Comparison of ENCODE assay signal across 1 cellular context in genomic region chr11:18802381-18803257, GRCh38.
TF ChIP-seq lines count a peak whose summit lies in the region.

No MANE protein-coding gene starts in this region.

TF ChIP-seq in HEK293, 187 proteins besides CTCF, POLR2A, EP300 and RAD21 (continued from another document):
- TF ChIP-seq, protein P1, sequence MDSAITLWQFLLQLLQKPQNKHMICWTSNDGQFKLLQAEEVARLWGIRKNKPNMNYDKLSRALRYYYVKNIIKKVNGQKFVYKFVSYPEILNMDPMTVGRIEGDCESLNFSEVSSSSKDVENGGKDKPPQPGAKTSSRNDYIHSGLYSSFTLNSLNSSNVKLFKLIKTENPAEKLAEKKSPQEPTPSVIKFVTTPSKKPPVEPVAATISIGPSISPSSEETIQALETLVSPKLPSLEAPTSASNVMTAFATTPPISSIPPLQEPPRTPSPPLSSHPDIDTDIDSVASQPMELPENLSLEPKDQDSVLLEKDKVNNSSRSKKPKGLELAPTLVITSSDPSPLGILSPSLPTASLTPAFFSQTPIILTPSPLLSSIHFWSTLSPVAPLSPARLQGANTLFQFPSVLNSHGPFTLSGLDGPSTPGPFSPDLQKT (IDR thresholded peaks at IDR 0.05; ENCODE audit: borderline replicate concordance, low read depth, low read length): no peak
- no peak for TF ChIP-seq ZNF510 (tag by site-specific recombination; IDR thresholded peaks at IDR 0.05; ENCODE audit: insufficient replicate concordance)
- TF ChIP-seq GLI2 (tag by site-specific recombination; IDR thresholded peaks at IDR 0.05; ENCODE audit: borderline replicate concordance, low read depth): no peak
- no peak for TF ChIP-seq ZNF311 (tag by site-specific recombination; IDR thresholded peaks at IDR 0.05; ENCODE audit: borderline replicate concordance)
- TF ChIP-seq OSR2 (tag by site-specific recombination; IDR thresholded peaks at IDR 0.05): no peak
- TF ChIP-seq ZNF596 (tag by site-specific recombination; IDR thresholded peaks at IDR 0.05): no peak
- peak; percentile 57 for TF ChIP-seq ZNF654 (tag by site-specific recombination; IDR thresholded peaks at IDR 0.05; ENCODE audit: low read depth)
- TF ChIP-seq SP7 (tag by site-specific recombination; IDR thresholded peaks at IDR 0.05): no peak
- TF ChIP-seq, protein P2, sequence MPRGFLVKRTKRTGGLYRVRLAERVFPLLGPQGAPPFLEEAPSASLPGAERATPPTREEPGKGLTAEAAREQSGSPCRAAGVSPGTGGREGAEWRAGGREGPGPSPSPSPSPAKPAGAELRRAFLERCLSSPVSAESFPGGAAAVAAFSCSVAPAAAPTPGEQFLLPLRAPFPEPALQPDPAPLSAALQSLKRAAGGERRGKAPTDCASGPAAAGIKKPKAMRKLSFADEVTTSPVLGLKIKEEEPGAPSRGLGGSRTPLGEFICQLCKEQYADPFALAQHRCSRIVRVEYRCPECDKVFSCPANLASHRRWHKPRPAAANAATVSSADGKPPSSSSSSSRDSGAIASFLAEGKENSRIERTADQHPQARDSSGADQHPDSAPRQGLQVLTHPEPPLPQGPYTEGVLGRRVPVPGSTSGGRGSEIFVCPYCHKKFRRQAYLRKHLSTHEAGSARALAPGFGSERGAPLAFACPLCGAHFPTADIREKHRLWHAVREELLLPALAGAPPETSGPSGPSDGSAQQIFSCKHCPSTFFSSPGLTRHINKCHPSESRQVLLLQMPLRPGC (tag by site-specific recombination; IDR thresholded peaks at IDR 0.05): no peak
- TF ChIP-seq ZNF433 (tag by site-specific recombination; IDR thresholded peaks at IDR 0.05; ENCODE audit: low read depth): no peak
- TF ChIP-seq ZNF777 (tag by site-specific recombination; IDR thresholded peaks at IDR 0.05; ENCODE audit: borderline replicate concordance): no peak
- TF ChIP-seq ZNF610 (tag by site-specific recombination; IDR thresholded peaks at IDR 0.05; ENCODE audit: borderline replicate concordance): no peak
- TF ChIP-seq ZNF701 (tag by site-specific recombination; IDR thresholded peaks at IDR 0.05): no peak
- no peak for TF ChIP-seq ZEB2 (tag by site-specific recombination; IDR thresholded peaks at IDR 0.05)
- TF ChIP-seq ZNF391 (tag by site-specific recombination; IDR thresholded peaks at IDR 0.05; ENCODE audit: borderline replicate concordance, low read depth): no peak
- TF ChIP-seq, protein P3, sequence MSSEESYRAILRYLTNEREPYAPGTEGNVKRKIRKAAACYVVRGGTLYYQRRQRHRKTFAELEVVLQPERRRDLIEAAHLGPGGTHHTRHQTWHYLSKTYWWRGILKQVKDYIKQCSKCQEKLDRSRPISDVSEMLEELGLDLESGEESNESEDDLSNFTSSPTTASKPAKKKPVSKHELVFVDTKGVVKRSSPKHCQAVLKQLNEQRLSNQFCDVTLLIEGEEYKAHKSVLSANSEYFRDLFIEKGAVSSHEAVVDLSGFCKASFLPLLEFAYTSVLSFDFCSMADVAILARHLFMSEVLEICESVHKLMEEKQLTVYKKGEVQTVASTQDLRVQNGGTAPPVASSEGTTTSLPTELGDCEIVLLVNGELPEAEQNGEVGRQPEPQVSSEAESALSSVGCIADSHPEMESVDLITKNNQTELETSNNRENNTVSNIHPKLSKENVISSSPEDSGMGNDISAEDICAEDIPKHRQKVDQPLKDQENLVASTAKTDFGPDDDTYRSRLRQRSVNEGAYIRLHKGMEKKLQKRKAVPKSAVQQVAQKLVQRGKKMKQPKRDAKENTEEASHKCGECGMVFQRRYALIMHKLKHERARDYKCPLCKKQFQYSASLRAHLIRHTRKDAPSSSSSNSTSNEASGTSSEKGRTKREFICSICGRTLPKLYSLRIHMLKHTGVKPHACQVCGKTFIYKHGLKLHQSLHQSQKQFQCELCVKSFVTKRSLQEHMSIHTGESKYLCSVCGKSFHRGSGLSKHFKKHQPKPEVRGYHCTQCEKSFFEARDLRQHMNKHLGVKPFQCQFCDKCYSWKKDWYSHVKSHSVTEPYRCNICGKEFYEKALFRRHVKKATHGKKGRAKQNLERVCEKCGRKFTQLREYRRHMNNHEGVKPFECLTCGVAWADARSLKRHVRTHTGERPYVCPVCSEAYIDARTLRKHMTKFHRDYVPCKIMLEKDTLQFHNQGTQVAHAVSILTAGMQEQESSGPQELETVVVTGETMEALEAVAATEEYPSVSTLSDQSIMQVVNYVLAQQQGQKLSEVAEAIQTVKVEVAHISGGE (tag by site-specific recombination; conservative IDR thresholded peaks at IDR 0.05; ENCODE audit: low read depth): no peak
- TF ChIP-seq ZNF560 (tag by site-specific recombination; IDR thresholded peaks at IDR 0.05; ENCODE audit: borderline replicate concordance): no peak
TF ChIP-seq in HEK293: peak in this region for 5.
